8 cellular contexts compared by ENCODE assay signal in the genomic region with DNA sequence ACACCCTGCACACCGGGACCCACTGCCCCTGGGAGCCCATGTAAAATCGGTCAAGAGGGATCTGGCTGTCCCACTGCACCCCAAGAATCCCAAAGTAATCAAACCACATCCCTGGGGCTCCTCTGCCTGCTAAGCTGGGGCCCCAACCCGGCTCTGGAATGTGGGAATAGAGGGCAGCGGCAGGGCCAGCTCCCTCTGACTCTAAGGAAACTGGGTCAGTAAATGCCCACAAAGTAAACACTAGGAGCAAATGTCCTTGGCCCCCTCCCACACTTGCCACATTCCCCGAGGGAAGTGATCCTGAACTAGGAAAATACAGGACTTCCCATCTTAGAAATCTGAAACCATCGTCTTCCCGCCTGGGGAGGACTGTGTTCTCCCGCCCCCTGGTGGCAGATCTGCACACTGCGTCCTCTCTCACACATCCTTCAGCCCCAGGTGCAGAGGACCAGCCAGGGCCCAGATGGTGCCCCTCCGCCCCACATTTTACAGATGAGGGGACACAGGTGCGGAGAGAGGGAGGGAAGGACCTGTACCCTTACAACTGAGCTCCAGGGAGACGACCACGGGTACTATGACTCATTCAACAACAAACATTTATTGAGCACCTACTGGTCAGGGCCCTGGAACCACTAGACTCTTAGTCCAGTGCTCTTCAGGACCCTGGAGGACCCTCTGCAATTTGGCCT. TPM values are rescaled to one million over a fixed set of nuclear protein-coding genes. Genes with fewer than 3 reads are reported as not detected.
DNase-seq lines count a peak whose midpoint lies in the region; ATAC-seq, FAIRE-seq and TF ChIP-seq lines count a peak whose summit lies in the region.

No MANE protein-coding gene starts in this region.

- H3K4me3 ChIP-seq in cardiac fibroblast (replicated peaks in 1 of 2; ENCODE audit: low read depth in 2 of 2, low read length in 2 of 2), result no peak overlapping the region
- peak overlapping the region in 2 of 3 experiments; percentile 8 to 33 for H3K4me3 ChIP-seq in keratinocyte (ENCODE audit: control insufficient read depth in 2 of 3, extremely low read depth in 1 of 3, insufficient read depth in 2 of 3, low read depth in 1 of 3, low read length in 3 of 3)

- dilution Hi-C loops in keratinocyte (cut with MboI; ENCODE audit: extremely low pct_ligation_motif_present, low sequenced_read_pairs), result no loop called here

- H3K9ac ChIP-seq in keratinocyte (ENCODE audit: control insufficient read depth, extremely low read depth, insufficient read depth, low read length), result peak overlapping the region; percentile 74

- H3K4me2 ChIP-seq in keratinocyte (ENCODE audit: control insufficient read depth, extremely low read depth, insufficient read depth, low read depth, low read length), result peak overlapping the region; percentile 73

- H3K36me3 ChIP-seq in keratinocyte (ENCODE audit: control insufficient read depth in 2 of 2, extremely low read depth in 1 of 2, insufficient read depth in 2 of 2, low read length in 2 of 2), result no peaks in the 10 kb centered on the region

- H3K27me3 ChIP-seq in keratinocyte (ENCODE audit: control insufficient read depth, extremely low read depth, insufficient read depth, low read length), result no peaks in the 10 kb centered on the region

- no peak overlapping the region for H2AFZ ChIP-seq in keratinocyte (ENCODE audit: control insufficient read depth, low read length)

- CTCF ChIA-PET in WTC11 (lab: Charles Lee), result interaction anchor here (0.7 to 10.1 kb wide), 25 partner anchors 8 to 158 kb away, joined by 3 to 252 read pairs (median 5); partner anchors contain the start of genes FKBP10, HAP1, JUP and ODAD4

- no peaks in the 10 kb centered on the region for H4K20me1 ChIP-seq in keratinocyte (ENCODE audit: control insufficient read depth, extremely low read depth, insufficient read depth, low read length)

- no peaks in the 10 kb centered on the region for H3K79me2 ChIP-seq in keratinocyte (ENCODE audit: control insufficient read depth, insufficient read depth, low read length)

- peaks cover 26% of the 10 kb centered on the region for H3K4me1 ChIP-seq in keratinocyte (ENCODE audit: control insufficient read depth, extremely low read depth, insufficient read depth, low read length)

- H3K36me3 Mint-ChIP-seq in WTC11, result peaks cover 17% of the 10 kb centered on the region

- DNase-seq in NOMO-1 (lab: John Stamatoyannopoulos, UW; ENCODE audit: unreplicated experiment in 2 of 2) (peak; percentile 16 to 47), NOMO-1 treated with dmso at 0.1 percent for 144 hours (lab: John Stamatoyannopoulos, UW; ENCODE audit: unreplicated experiment) (no peak), NCI-H2107 (lab: John Stamatoyannopoulos, UW) (peak; percentile 56), WTC11 (ENCODE audit: low spot score) (peak; percentile 94), cardiac fibroblast (ENCODE audit: low read depth in 2 of 2) (peak; percentile 79 to 82), keratinocyte (ENCODE audit: low read depth, low spot score) (no peak)
- DNase-seq in stimulated activated CD4-positive, alpha-beta T cell treated with anti-CD3 and anti-CD28 coated beads, Interleukin-1b, Interleukin-23, amount 100 ng/mL, for 1 hour (ENCODE audit: low read depth in 2 of 2), result peak; percentile 37 to 70

- peak; percentile 61 for FAIRE-seq in keratinocyte (lab: Jason Lieb, UNC)

- no peaks in the 10 kb centered on the region for H3K9me3 ChIP-seq in keratinocyte (ENCODE audit: control insufficient read depth, low read depth, low read length)

- no peaks in the 10 kb centered on the region for H3K9me1 ChIP-seq in keratinocyte (ENCODE audit: control insufficient read depth, extremely low read depth, insufficient read depth, low read length)

- ATAC-seq in WTC11, result peak; percentile 54
- no peak for ATAC-seq in GM19035 (IDR thresholded peaks at IDR 0.05; ENCODE audit: unreplicated experiment)

- peak overlapping the region; percentile 89 for H3K27ac ChIP-seq in keratinocyte (ENCODE audit: control insufficient read depth, insufficient read depth, low read length)

- TF ChIP-seq CTCF in WTC11 (IDR thresholded peaks at IDR 0.05) (peak; percentile 97), cardiac fibroblast (IDR thresholded peaks at IDR 0.05; ENCODE audit: low read depth, low read length) (peak; percentile 92), keratinocyte (optimal IDR thresholded peaks at IDR 0.05 in 1 of 3, IDR thresholded peaks at IDR 0.05 in 1 of 3, conservative IDR thresholded peaks at IDR 0.05 in 1 of 3; ENCODE audit: extremely low read depth in 1 of 3, insufficient read depth in 2 of 3, low read length in 3 of 3) (peak; percentile 93 to 99 (median 97))

- H3K9me3 Mint-ChIP-seq in WTC11, result no peaks in the 10 kb centered on the region

- peak overlapping the region; percentile 66 for H3K4me3 Mint-ChIP-seq in WTC11

- H3K27ac Mint-ChIP-seq in WTC11, result peak overlapping the region; percentile 97

- peaks cover 26% of the 10 kb centered on the region for H3K4me1 Mint-ChIP-seq in WTC11

- POLR2A ChIA-PET in WTC11 (lab: Charles Lee), result interaction anchor here (1.1 to 9.9 kb wide), 2 partner anchors 16 to 24 kb away, joined by 3 to 142 read pairs; partner anchors contain the start of gene JUP

- no peaks in the 10 kb centered on the region for H3K27me3 Mint-ChIP-seq in WTC11 (ENCODE audit: low read depth)

TF ChIP-seq in WTC11, 78 proteins besides CTCF, POLR2A, EP300 and RAD21 (continues in another document):
- TF ChIP-seq JUN (CRISPR knock-in tag; IDR thresholded peaks at IDR 0.05) (no peak), JAZF1 (CRISPR knock-in tag; IDR thresholded peaks at IDR 0.05) (no peak), MLX (CRISPR knock-in tag; IDR thresholded peaks at IDR 0.05) (no peak), SMAD3 (CRISPR knock-in tag; IDR thresholded peaks at IDR 0.05; ENCODE audit: borderline replicate concordance) (peak; percentile 8; the same call in 1 of the 2 replicates), ETV6 (CRISPR knock-in tag; IDR thresholded peaks at IDR 0.05) (no peak), MXD4 (CRISPR knock-in tag; IDR thresholded peaks at IDR 0.05; ENCODE audit: borderline replicate concordance) (no peak), NR3C1 (CRISPR knock-in tag; conservative IDR thresholded peaks at IDR 0.05; ENCODE audit: low read depth) (no peak), ZBTB21 (CRISPR knock-in tag; IDR thresholded peaks at IDR 0.05; ENCODE audit: borderline replicate concordance) (no peak)

RNA-seq across cellular contexts. Expression of gene P3H4, which starts 10.2 kb away (rescaled TPM):
- total RNA-seq in WTC11 (2021), result 32.1 to 34.6 TPM (median 33.5 TPM) in 3 replicates
- 4.2 to 8.4 TPM (median 5.9 TPM) in 3 replicates for polyA plus RNA-seq in keratinocyte
- 6.9 TPM for polyA plus RNA-seq in keratinocyte (2011; ENCODE audit: low read depth)
- polyA plus RNA-seq in keratinocyte (2011; cell fraction: cytosol; rRNA removed), result 2.3 and 4.9 TPM in 2 replicates
- 9.6 and 11.8 TPM in 2 replicates for polyA plus RNA-seq in keratinocyte (2011; cell fraction: nucleus; rRNA removed)
- 5.0 and 6.3 TPM in 2 replicates for polyA plus RNA-seq in keratinocyte (2012; ENCODE audit: low replicate concordance)
- 2.3 to 8.0 TPM (median 4.4 TPM) in 3 replicates for polyA minus RNA-seq in keratinocyte
- 18.4 TPM for polyA minus RNA-seq in keratinocyte (2011; cell fraction: cytosol; rRNA and poly(A)+ RNA removed)
- 9.0 and 12.2 TPM in 2 replicates for polyA minus RNA-seq in keratinocyte (2011; cell fraction: nucleus; rRNA and poly(A)+ RNA removed)

RNA-seq across cellular contexts. Expression of gene FKBP10, which starts 11.3 kb away (rescaled TPM):
- total RNA-seq in WTC11 (2021), result 227 to 243 TPM (median 232 TPM) in 3 replicates
- 0.37 to 0.73 TPM (median 0.38 TPM) in 3 replicates for polyA plus RNA-seq in keratinocyte
- 1.3 TPM for polyA plus RNA-seq in keratinocyte (2011; ENCODE audit: low read depth)
- polyA plus RNA-seq in keratinocyte (2011; cell fraction: cytosol; rRNA removed), result 0.29 and 0.32 TPM in 2 replicates
- 1.6 and 2.1 TPM in 2 replicates for polyA plus RNA-seq in keratinocyte (2011; cell fraction: nucleus; rRNA removed)
- polyA plus RNA-seq in keratinocyte (2012; ENCODE audit: low replicate concordance), result 0.14 and 0.62 TPM in 2 replicates
- polyA minus RNA-seq in keratinocyte, result 0.13 to 4.1 TPM (median 2.9 TPM) in 3 replicates
- 0.96 TPM for polyA minus RNA-seq in keratinocyte (2011; cell fraction: cytosol; rRNA and poly(A)+ RNA removed)
- 1.2 and 1.8 TPM in 2 replicates for polyA minus RNA-seq in keratinocyte (2011; cell fraction: nucleus; rRNA and poly(A)+ RNA removed)

RNA-seq across cellular contexts. Expression of gene JUP, which starts 15.0 kb away (rescaled TPM):
- total RNA-seq in WTC11 (2021), result 93.5 to 103 TPM (median 100 TPM) in 3 replicates
- 152 to 261 TPM (median 192 TPM) in 3 replicates for polyA plus RNA-seq in keratinocyte
- 318 TPM for polyA plus RNA-seq in keratinocyte (2011; ENCODE audit: low read depth)
- 272 and 540 TPM in 2 replicates for polyA plus RNA-seq in keratinocyte (2011; cell fraction: cytosol; rRNA removed)
- polyA plus RNA-seq in keratinocyte (2011; cell fraction: nucleus; rRNA removed), result 428 and 649 TPM in 2 replicates
- polyA plus RNA-seq in keratinocyte (2012; ENCODE audit: low replicate concordance), result 597 and 1,055 TPM in 2 replicates
- 297 to 1,322 TPM (median 395 TPM) in 3 replicates for polyA minus RNA-seq in keratinocyte
- polyA minus RNA-seq in keratinocyte (2011; cell fraction: cytosol; rRNA and poly(A)+ RNA removed), result 688 TPM
- 540 and 556 TPM in 2 replicates for polyA minus RNA-seq in keratinocyte (2011; cell fraction: nucleus; rRNA and poly(A)+ RNA removed)

RNA-seq across cellular contexts. Expression of gene NT5C3B, which starts 34.5 kb away (rescaled TPM):
- 58.1 to 62.9 TPM (median 59.4 TPM) in 3 replicates for total RNA-seq in WTC11 (2021)
- 83.4 to 109 TPM (median 92.7 TPM) in 3 replicates for polyA plus RNA-seq in keratinocyte
- 23.5 TPM for polyA plus RNA-seq in keratinocyte (2011; ENCODE audit: low read depth)
- polyA plus RNA-seq in keratinocyte (2011; cell fraction: cytosol; rRNA removed), result 88.8 and 118 TPM in 2 replicates
- polyA plus RNA-seq in keratinocyte (2011; cell fraction: nucleus; rRNA removed), result 51.1 and 67.8 TPM in 2 replicates
- polyA plus RNA-seq in keratinocyte (2012; ENCODE audit: low replicate concordance), result 38.5 and 66.6 TPM in 2 replicates
- 40.2 to 86.1 TPM (median 53.5 TPM) in 3 replicates for polyA minus RNA-seq in keratinocyte
- polyA minus RNA-seq in keratinocyte (2011; cell fraction: cytosol; rRNA and poly(A)+ RNA removed), result 57.6 TPM
- polyA minus RNA-seq in keratinocyte (2011; cell fraction: nucleus; rRNA and poly(A)+ RNA removed), result 10.2 and 19.1 TPM in 2 replicates

RNA-seq across cellular contexts. Expression of gene KLHL10, which starts 36.1 kb away (rescaled TPM):
- 0.14 to 0.35 TPM (median 0.14 TPM) in 3 replicates for total RNA-seq in WTC11 (2021)
- 0.06 to 0.21 TPM (median 0.19 TPM) in 3 replicates for polyA plus RNA-seq in keratinocyte
- polyA plus RNA-seq in keratinocyte (2011; ENCODE audit: low read depth), result not detected
- 0.04 TPM in 1 of 2 replicates, not detected in the other for polyA plus RNA-seq in keratinocyte (2011; cell fraction: cytosol; rRNA removed)
- 0.28 and 0.36 TPM in 2 replicates for polyA plus RNA-seq in keratinocyte (2011; cell fraction: nucleus; rRNA removed)
- polyA plus RNA-seq in keratinocyte (2012; ENCODE audit: low replicate concordance), result not detected in 2 replicates
- not detected in 3 replicates for polyA minus RNA-seq in keratinocyte
- not detected for polyA minus RNA-seq in keratinocyte (2011; cell fraction: cytosol; rRNA and poly(A)+ RNA removed)
- not detected in 2 replicates for polyA minus RNA-seq in keratinocyte (2011; cell fraction: nucleus; rRNA and poly(A)+ RNA removed)

Comparison
In these comparisons a context has a peak if more than half of its experiments do, and no peak if none do; other contexts are left out.
1. DNase-seq: peak in NOMO-1 (2 of 2), NCI-H2107 (single experiment), WTC11 (single experiment), cardiac fibroblast (2 of 2) and stimulated activated CD4-positive, alpha-beta T cell treated with anti-CD3 and anti-CD28 coated beads, Interleukin-1b, Interleukin-23, amount 100 ng/mL, for 1 hour (2 of 2); none in NOMO-1 treated with dmso at 0.1 percent for 144 hours (single experiment) and keratinocyte (single experiment).
2. H3K4me3 ChIP-seq: peak in keratinocyte (2 of 3); none in cardiac fibroblast (0 of 2).
3. Peak in every context shown above with its lines, with median percentiles within 50 percentile points of each other: CTCF ChIP-seq.